24 cellular contexts compared by ENCODE assay signal in genomic region chr20:47855799-47856198, GRCh38.
DNase-seq lines count a peak whose midpoint lies in the region; ATAC-seq and TF ChIP-seq lines count a peak whose summit lies in the region.
"Had no signal": no experiment of that assay in that cellular context is flagged by ENCODE, and none has a peak within 500 bp of the region (broad histone marks: within the 10 kb centered on the region; RNA-seq: fewer than 3 reads in every experiment).

No MANE protein-coding gene starts in this region.

- no peak for TF ChIP-seq CTCF in MCF 10A (IDR thresholded peaks at IDR 0.05; ENCODE audit: unreplicated experiment)
- TF ChIP-seq CTCF in breast epithelium (IDR thresholded peaks at IDR 0.05) = no peak
- no peak for TF ChIP-seq CTCF in WTC11 (IDR thresholded peaks at IDR 0.05)
- no peak for TF ChIP-seq CTCF in CD4-positive, alpha-beta T cell (IDR thresholded peaks at IDR 0.05)

- H3K4me1 Mint-ChIP-seq in MCF 10A (ENCODE audit: insufficient read depth, unreplicated experiment) = peaks cover 6% of the 10 kb centered on the region
- peaks cover 10% of the 10 kb centered on the region for H3K4me1 Mint-ChIP-seq in WTC11
- no peaks in the 10 kb centered on the region for H3K4me1 Mint-ChIP-seq in CD4-positive, alpha-beta T cell (ENCODE audit: low read depth)
- H3K4me1 Mint-ChIP-seq: CD4-positive, alpha-beta memory T cell; CD8-positive, alpha-beta memory T cell had no signal

- H3K4me3 Mint-ChIP-seq in MCF 10A (ENCODE audit: unreplicated experiment) = no peak overlapping the region
- no peak overlapping the region for H3K4me3 Mint-ChIP-seq in WTC11
- no peak overlapping the region for H3K4me3 Mint-ChIP-seq in CD4-positive, alpha-beta T cell
- H3K4me3 Mint-ChIP-seq: B cell; CD4-positive, alpha-beta memory T cell; CD8-positive, alpha-beta memory T cell had no signal

- H3K36me3 ChIP-seq in breast epithelium = no peaks in the 10 kb centered on the region
- H3K36me3 ChIP-seq: BLaER1 treated with 17β-estradiol and CSF1 and Interleukin-3, amounts not matched to agents 10 nM and 100 nM had no signal

- no peak for ATAC-seq in WTC11
- no peak for ATAC-seq in CD4-positive, alpha-beta T cell (ENCODE audit: poor library complexity)
- ATAC-seq in HG02610 (IDR thresholded peaks at IDR 0.05; ENCODE audit: unreplicated experiment) = no peak
- ATAC-seq: A549, GM12878 had no signal

- POLR2A ChIA-PET in MCF 10A (lab: Yijun Ruan, JAX) (interaction anchor here (1.4 kb wide), 2 partner anchors 331 to 440 kb away, joined by 5 read pairs; no protein-coding TSS in a partner anchor), WTC11 (lab: Charles Lee) (no interaction called here)
- POLR2A ChIA-PET in CD4-positive, alpha-beta T cell (lab: Charles Lee) = no interaction called here

- DNase-seq in MCF 10A (ENCODE audit: unreplicated experiment) = no peak
- no peak for DNase-seq in breast epithelium (ENCODE audit: low spot score in 2 of 2)
- no peak for DNase-seq in WTC11 (ENCODE audit: low spot score)
- DNase-seq in posterior vena cava (ENCODE audit: low spot score) = peak; percentile 29
- no peak for DNase-seq in CD4-positive, alpha-beta T cell
- no peak for DNase-seq in NCI-H82 treated with DMSO at 0.1 percent for 48 hours (lab: John Stamatoyannopoulos, UW; ENCODE audit: unreplicated experiment)
- DNase-seq: AML-193; CD4-positive, alpha-beta memory T cell; CD8-positive, alpha-beta memory T cell; COR-L47; DMS 273 treated with DMSO at 0.1 percent for 48 hours; DMS153; DMS53; DMS79; DND-41; EL; GDM1 had no signal

- no peaks in the 10 kb centered on the region for H3K9me3 Mint-ChIP-seq in MCF 10A (ENCODE audit: unreplicated experiment)
- peaks cover 35% of the 10 kb centered on the region for H3K9me3 Mint-ChIP-seq in WTC11
- H3K9me3 Mint-ChIP-seq in CD4-positive, alpha-beta T cell = no peaks in the 10 kb centered on the region
- H3K9me3 Mint-ChIP-seq: CD4-positive, alpha-beta memory T cell; CD8-positive, alpha-beta memory T cell had no signal

- H3K27me3 Mint-ChIP-seq in MCF 10A (ENCODE audit: insufficient read depth, unreplicated experiment) = no peaks in the 10 kb centered on the region
- H3K27me3 Mint-ChIP-seq in WTC11 (ENCODE audit: low read depth) = peaks cover 2% of the 10 kb centered on the region; the same call in 1 of the 2 replicates
- H3K27me3 Mint-ChIP-seq in CD4-positive, alpha-beta T cell = peaks cover 6% of the 10 kb centered on the region

- TF ChIP-seq POLR2A in breast epithelium (IDR thresholded peaks at IDR 0.05) = no peak

- H3K27me3 ChIP-seq in breast epithelium = no peaks in the 10 kb centered on the region
- H3K27me3 ChIP-seq in CD4-positive, alpha-beta T cell (ENCODE audit: control insufficient read depth, insufficient read depth, low read length) = no peaks in the 10 kb centered on the region
- H3K27me3 ChIP-seq: BLaER1 treated with 17β-estradiol and CSF1 and Interleukin-3, amounts not matched to agents 10 nM and 100 nM had no signal

- H3K4me3 ChIP-seq in breast epithelium = no peak overlapping the region
- H3K4me3 ChIP-seq: A549; BLaER1 treated with 17β-estradiol and CSF1 and Interleukin-3, amounts not matched to agents 10 nM and 100 nM; GM12878 had no signal

- H3K4me1 ChIP-seq in breast epithelium = peaks cover 0 to 5% of the 10 kb centered on the region in 2 donors
- H3K4me1 ChIP-seq: A549 had no signal

- BruUV-seq in MCF 10A (replicated peaks; lab: Mats Ljungman, UMichigan) = no TSS peak

- intact Hi-C loops in MCF 10A (cut with micrococcal nuclease) (loop anchor here (2.0 kb wide), 2 partner anchors 69 to 765 kb away; no protein-coding TSS in a partner anchor), breast epithelium (cut with DNase I; ENCODE audit: low total_unique reads) (no loop called here), posterior vena cava (cut with DNase I) (no loop called here)
- intact Hi-C loops in CD4-positive, alpha-beta T cell (cut with DNase I, micrococcal nuclease) = no loop called here

- CTCF ChIA-PET in MCF 10A (lab: Yijun Ruan, JAX) = interaction anchor here (1.0 kb wide), 1 partner anchor 39 kb away, joined by 4 read pairs; no protein-coding TSS in a partner anchor
- CTCF ChIA-PET in WTC11 (lab: Charles Lee) = interaction anchor here (1.4 kb wide), 1 partner anchor 195 kb away, joined by 3 read pairs; no protein-coding TSS in a partner anchor
- CTCF ChIA-PET in CD4-positive, alpha-beta T cell (lab: Charles Lee) = no interaction called here

- H3K9me3 ChIP-seq in breast epithelium = peaks cover 0 to 5% of the 10 kb centered on the region in 2 donors
- H3K9me3 ChIP-seq in CD4-positive, alpha-beta T cell (ENCODE audit: control insufficient read depth, low read length) = no peaks in the 10 kb centered on the region
- H3K9me3 ChIP-seq: A549 had no signal

- H3K27ac Mint-ChIP-seq in MCF 10A (ENCODE audit: low read depth, unreplicated experiment) (peak overlapping the region; percentile 35), WTC11 (no peak overlapping the region)
- no peak overlapping the region for H3K27ac Mint-ChIP-seq in CD4-positive, alpha-beta T cell
- H3K27ac Mint-ChIP-seq: B cell; CD4-positive, alpha-beta memory T cell; CD8-positive, alpha-beta memory T cell had no signal

- H3K27ac ChIP-seq in breast epithelium = no peak overlapping the region
- no peak overlapping the region for H3K27ac ChIP-seq in CD4-positive, alpha-beta T cell (ENCODE audit: low read depth, low read length)
- H3K27ac ChIP-seq: 22Rv1; A549; BLaER1 treated with 17β-estradiol and CSF1 and Interleukin-3, amounts not matched to agents 10 nM and 100 nM; C4-2B had no signal

- H3K36me3 Mint-ChIP-seq in MCF 10A (ENCODE audit: insufficient read depth, unreplicated experiment) = no peaks in the 10 kb centered on the region
- H3K36me3 Mint-ChIP-seq in WTC11 = peaks cover 19% of the 10 kb centered on the region
- H3K36me3 Mint-ChIP-seq in CD4-positive, alpha-beta T cell (ENCODE audit: low read depth) = no peaks in the 10 kb centered on the region
- H3K36me3 Mint-ChIP-seq: CD4-positive, alpha-beta memory T cell; CD8-positive, alpha-beta memory T cell had no signal

TF ChIP-seq in WTC11, 78 proteins besides CTCF, POLR2A, EP300 and RAD21:
- TF ChIP-seq, protein P1, sequence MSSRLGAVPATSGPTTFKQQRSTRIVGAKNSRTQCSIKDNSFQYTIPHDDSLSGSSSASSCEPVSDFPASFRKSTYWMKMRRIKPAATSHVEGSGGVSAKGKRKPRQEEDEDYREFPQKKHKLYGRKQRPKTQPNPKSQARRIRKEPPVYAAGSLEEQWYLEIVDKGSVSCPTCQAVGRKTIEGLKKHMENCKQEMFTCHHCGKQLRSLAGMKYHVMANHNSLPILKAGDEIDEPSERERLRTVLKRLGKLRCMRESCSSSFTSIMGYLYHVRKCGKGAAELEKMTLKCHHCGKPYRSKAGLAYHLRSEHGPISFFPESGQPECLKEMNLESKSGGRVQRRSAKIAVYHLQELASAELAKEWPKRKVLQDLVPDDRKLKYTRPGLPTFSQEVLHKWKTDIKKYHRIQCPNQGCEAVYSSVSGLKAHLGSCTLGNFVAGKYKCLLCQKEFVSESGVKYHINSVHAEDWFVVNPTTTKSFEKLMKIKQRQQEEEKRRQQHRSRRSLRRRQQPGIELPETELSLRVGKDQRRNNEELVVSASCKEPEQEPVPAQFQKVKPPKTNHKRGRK (CRISPR knock-in tag; IDR thresholded peaks at IDR 0.05; ENCODE audit: borderline replicate concordance) = peak; percentile 62; the same call in 1 of the 2 replicates
- TF ChIP-seq PRRX2 (CRISPR knock-in tag; IDR thresholded peaks at IDR 0.05) = no peak
- TF ChIP-seq EMX1 (CRISPR knock-in tag; IDR thresholded peaks at IDR 0.05) = no peak
- TF ChIP-seq NR3C1 (CRISPR knock-in tag; conservative IDR thresholded peaks at IDR 0.05; ENCODE audit: low read depth) = no peak
